Comparison of ENCODE assay signal across 22 cellular contexts in genomic region chr5:41776435-41776834, GRCh38.
DNase-seq lines count a peak whose midpoint lies in the region; ATAC-seq, FAIRE-seq and TF ChIP-seq lines count a peak whose summit lies in the region.
"Had no signal": no experiment of that assay in that cellular context is flagged by ENCODE, and none has a peak within 500 bp of the region (broad histone marks: within the 10 kb centered on the region; RNA-seq: fewer than 3 reads in every experiment).

No MANE protein-coding gene starts in this region.

- peaks cover 0 to 4% of the 10 kb centered on the region in 2 donors for H3K4me1 ChIP-seq in uterus

- no peak overlapping the region for H3K27ac Mint-ChIP-seq in activated naive CD4-positive, alpha-beta T cell treated with anti-CD3 and anti-CD28 coated beads, Interleukin-2, amount 50 U/mL, for 72 hours
- H3K27ac Mint-ChIP-seq in activated T-cell treated with anti-CD3 and anti-CD28 coated beads, Interleukin-2, amount 50 U/mL, for 72 hours: no peak overlapping the region
- H3K27ac Mint-ChIP-seq: activated naive CD4-positive, alpha-beta T cell treated with anti-CD3 and anti-CD28 coated beads, Interleukin-2, amount 50 U/mL, for 24 hours; IgD-negative memory B cell; naive thymus-derived CD4-positive, alpha-beta T cell; stimulated activated naive B cell treated with anti-CD40 and anti-IgM and Interleukin-4, amounts not matched to agents 10 μg/mL and 1 μg/mL and 100 μg/mL, for 72 hours; T-helper 2 cell treated with Interferon-gamma antibody and Interleukin-4, amounts not matched to agents 5 μg/mL and 100 μg/mL, for 36 hours had no signal

- H3K9me3 ChIP-seq in uterus: no peaks in the 10 kb centered on the region
- H3K9me3 ChIP-seq: heart left ventricle had no signal

- intact Hi-C loops in uterus (cut with DNase I; ENCODE audit: low total_unique reads): no loop called here

- DNase-seq in RCC 7860 (ENCODE audit: low spot score) (no peak), uterus (no peak)
- no peak for DNase-seq in activated naive CD4-positive, alpha-beta T cell treated with anti-CD3 and anti-CD28 coated beads, Interleukin-2, amount 50 U/mL, for 72 hours (ENCODE audit: low spot score in 2 of 2)
- no peak for DNase-seq in activated T-cell treated with anti-CD3 and anti-CD28 coated beads, Interleukin-2, amount 50 U/mL, for 72 hours
- DNase-seq: CD4-positive, alpha-beta memory T cell; DMS153; effector memory CD4-positive, alpha-beta T cell; heart left ventricle; naive thymus-derived CD4-positive, alpha-beta T cell; NCI-H1105 treated with DMSO at 0.1 percent for 48 hours; retina; stimulated activated CD4-positive, alpha-beta T cell treated with anti-CD3 and anti-CD28 coated beads, Interleukin-4, amount 100 ng/mL, for 24 hours; stimulated activated naive B cell treated with anti-CD40 and anti-IgM and Interleukin-4, amounts not matched to agents 10 μg/mL and 1 μg/mL and 100 μg/mL, for 72 hours had no signal

- peaks cover 12% of the 10 kb centered on the region for H3K4me1 Mint-ChIP-seq in activated T-cell treated with anti-CD3 and anti-CD28 coated beads, Interleukin-2, amount 50 U/mL, for 72 hours (ENCODE audit: low read depth)
- H3K4me1 Mint-ChIP-seq: stimulated activated naive B cell treated with anti-CD40 and anti-IgM and Interleukin-4, amounts not matched to agents 10 μg/mL and 1 μg/mL and 100 μg/mL, for 72 hours had no signal

- no peak for ATAC-seq in activated naive CD4-positive, alpha-beta T cell treated with anti-CD3 and anti-CD28 coated beads, Interleukin-2, amount 50 U/mL, for 72 hours
- ATAC-seq in activated T-cell treated with anti-CD3 and anti-CD28 coated beads, Interleukin-2, amount 50 U/mL, for 72 hours (replicated peaks in 1 of 2): no peak
- ATAC-seq in GM21528 (IDR thresholded peaks at IDR 0.05; ENCODE audit: low FRiP score, unreplicated experiment): no peak
- ATAC-seq: left lobe of liver; naive thymus-derived CD4-positive, alpha-beta T cell; stimulated activated naive B cell treated with anti-CD40 and anti-IgM and Interleukin-4, amounts not matched to agents 10 μg/mL and 1 μg/mL and 100 μg/mL, for 72 hours had no signal

- H3K36me3 ChIP-seq in uterus: no peaks in the 10 kb centered on the region

- H3K36me3 Mint-ChIP-seq in activated naive CD4-positive, alpha-beta T cell treated with anti-CD3 and anti-CD28 coated beads, Interleukin-2, amount 50 U/mL, for 72 hours: peaks cover 5 to 14% of the 10 kb centered on the region in 2 donors
- H3K36me3 Mint-ChIP-seq in activated T-cell treated with anti-CD3 and anti-CD28 coated beads, Interleukin-2, amount 50 U/mL, for 72 hours (ENCODE audit: insufficient read depth in 2 of 2): peaks cover 0 to 9% of the 10 kb centered on the region in 2 donors

- no peaks in the 10 kb centered on the region for H3K27me3 ChIP-seq in uterus
- H3K27me3 ChIP-seq: heart left ventricle had no signal

- no peak for TF ChIP-seq POLR2A in uterus (IDR thresholded peaks at IDR 0.05)

- FAIRE-seq in RCC 7860 (lab: Jason Lieb, UNC): peak; percentile 58
- FAIRE-seq in endometrium (lab: Jason Lieb, UNC): peak; percentile 84
- peak; percentile 13 for FAIRE-seq in islet of Langerhans (lab: Jason Lieb, UNC)
- FAIRE-seq: colon had no signal

- TF ChIP-seq CTCF in uterus (IDR thresholded peaks at IDR 0.05): no peak

- H3K27me3 Mint-ChIP-seq in activated T-cell treated with anti-CD3 and anti-CD28 coated beads, Interleukin-2, amount 50 U/mL, for 72 hours (ENCODE audit: low read depth): no peaks in the 10 kb centered on the region
- H3K27me3 Mint-ChIP-seq: activated naive CD4-positive, alpha-beta T cell treated with anti-CD3 and anti-CD28 coated beads, Interleukin-2, amount 50 U/mL, for 24 hours; CD4-positive, alpha-beta memory T cell; IgD-negative memory B cell; naive thymus-derived CD4-positive, alpha-beta T cell; stimulated activated naive B cell treated with anti-CD40 and anti-IgM and Interleukin-4, amounts not matched to agents 10 μg/mL and 1 μg/mL and 100 μg/mL, for 72 hours had no signal

- H3K4me3 Mint-ChIP-seq in activated T-cell treated with anti-CD3 and anti-CD28 coated beads, Interleukin-2, amount 50 U/mL, for 72 hours: no peak overlapping the region
- H3K4me3 Mint-ChIP-seq: activated naive CD4-positive, alpha-beta T cell treated with anti-CD3 and anti-CD28 coated beads, Interleukin-2, amount 50 U/mL, for 24 hours; CD4-positive, alpha-beta memory T cell; IgD-negative memory B cell; naive thymus-derived CD4-positive, alpha-beta T cell; stimulated activated naive B cell treated with anti-CD40 and anti-IgM and Interleukin-4, amounts not matched to agents 10 μg/mL and 1 μg/mL and 100 μg/mL, for 72 hours; T-helper 2 cell treated with Interferon-gamma antibody and Interleukin-4, amounts not matched to agents 5 μg/mL and 100 μg/mL, for 36 hours had no signal

- peak overlapping the region; percentile 25 to 50 for H3K27ac ChIP-seq in uterus
- H3K27ac ChIP-seq: VCaP had no signal

- H3K4me3 ChIP-seq in uterus: no peak overlapping the region
- H3K4me3 ChIP-seq: heart left ventricle had no signal

- H3K9me3 Mint-ChIP-seq in activated naive CD4-positive, alpha-beta T cell treated with anti-CD3 and anti-CD28 coated beads, Interleukin-2, amount 50 U/mL, for 72 hours: no peaks in the 10 kb centered on the region
- no peaks in the 10 kb centered on the region for H3K9me3 Mint-ChIP-seq in activated T-cell treated with anti-CD3 and anti-CD28 coated beads, Interleukin-2, amount 50 U/mL, for 72 hours
- H3K9me3 Mint-ChIP-seq: activated naive CD4-positive, alpha-beta T cell treated with anti-CD3 and anti-CD28 coated beads, Interleukin-2, amount 50 U/mL, for 24 hours; IgD-negative memory B cell; naive thymus-derived CD4-positive, alpha-beta T cell; stimulated activated naive B cell treated with anti-CD40 and anti-IgM and Interleukin-4, amounts not matched to agents 10 μg/mL and 1 μg/mL and 100 μg/mL, for 72 hours; T-helper 2 cell treated with Interferon-gamma antibody and Interleukin-4, amounts not matched to agents 5 μg/mL and 100 μg/mL, for 36 hours had no signal
